Comparison of ENCODE assay signal across 13 cellular contexts in the genomic region with DNA sequence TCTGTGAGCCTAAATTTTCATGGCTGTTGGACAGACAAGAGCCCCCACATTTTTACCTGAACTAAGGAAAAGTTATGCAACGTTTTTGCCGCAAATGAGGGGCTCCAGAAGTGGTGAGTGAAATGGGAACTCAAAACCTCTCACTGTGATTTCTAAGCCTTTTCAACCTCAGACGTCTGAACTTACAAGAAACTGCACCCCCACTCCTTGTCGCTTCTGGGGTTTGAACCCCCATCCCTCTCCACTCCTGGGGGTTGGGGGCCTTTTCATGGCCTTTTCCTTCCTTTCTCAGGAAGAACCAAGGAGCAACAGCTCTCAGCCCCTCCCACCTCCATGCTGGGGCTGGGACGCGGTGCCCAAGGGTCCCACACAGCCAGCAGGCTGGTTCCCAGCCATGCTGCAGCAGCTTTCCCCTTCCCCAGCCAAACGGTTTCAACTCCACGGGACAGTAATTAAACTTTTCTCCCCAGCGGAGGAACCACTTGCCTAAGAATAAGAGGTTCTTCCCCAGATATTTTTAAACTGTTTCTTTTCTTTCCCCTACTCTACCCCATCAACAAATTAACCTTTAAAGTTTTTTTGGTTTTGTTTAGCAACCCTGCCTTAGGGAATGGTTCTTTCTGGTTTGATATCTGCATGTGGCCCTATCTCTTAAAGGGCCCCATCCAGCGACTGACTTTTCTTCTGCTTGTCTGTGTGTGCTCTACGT.
DNase-seq lines count a peak whose midpoint lies in the region; ATAC-seq and TF ChIP-seq lines count a peak whose summit lies in the region.
"Had no signal": no experiment of that assay in that cellular context is flagged by ENCODE, and none has a peak within 500 bp of the region (broad histone marks: within the 10 kb centered on the region; RNA-seq: fewer than 3 reads in every experiment).

No MANE protein-coding gene starts in this region.

- H3K9me3 ChIP-seq in neuronal stem cell (replicated peaks in 1 of 2; ENCODE audit: control insufficient read depth in 2 of 2, insufficient read depth in 1 of 2, low read depth in 1 of 2, low read length in 2 of 2): peaks cover 1% of the 10 kb centered on the region in 2 donors
- H3K9me3 ChIP-seq in CD8-positive, alpha-beta T cell (ENCODE audit: low read length): no peaks in the 10 kb centered on the region

- TF ChIP-seq CTCF in CD8-positive, alpha-beta T cell (IDR thresholded peaks at IDR 0.05): no peak

- H3K4me3 ChIP-seq in neuronal stem cell (ENCODE audit: low read length in 2 of 2): no peak overlapping the region
- no peak overlapping the region for H3K4me3 ChIP-seq in CD8-positive, alpha-beta T cell (ENCODE audit: low read depth, low read length)

- H3K9ac ChIP-seq in neuronal stem cell (ENCODE audit: low read depth, low read length, poor library complexity): no peak overlapping the region

- DNase-seq in neuronal stem cell (ENCODE audit: low spot score): no peak
- no peak for DNase-seq in NCI-H146 treated with DMSO at 0.1 percent for 48 hours (lab: John Stamatoyannopoulos, UW; ENCODE audit: unreplicated experiment)
- no peak for DNase-seq in NCI-H2227 (lab: John Stamatoyannopoulos, UW; ENCODE audit: unreplicated experiment)
- no peak for DNase-seq in CD8-positive, alpha-beta T cell
- DNase-seq: activated CD8-positive, alpha-beta memory T cell treated with anti-CD3 and anti-CD28 coated beads, Interleukin-2, amount 50 U/mL, for 4 hours; brain microvascular endothelial cell; DMS153; NCI-H526 treated with DMSO at 0.1 percent for 48 hours had no signal

- no peaks in the 10 kb centered on the region for H3K36me3 ChIP-seq in neuronal stem cell (replicated peaks in 1 of 2; ENCODE audit: control insufficient read depth in 2 of 2, insufficient read depth in 2 of 2, low read length in 2 of 2)
- no peaks in the 10 kb centered on the region for H3K36me3 ChIP-seq in CD8-positive, alpha-beta T cell (ENCODE audit: insufficient read depth, low read length)
- H3K36me3 ChIP-seq: brain microvascular endothelial cell, neutrophil had no signal

- H3K27me3 Mint-ChIP-seq in CD8-positive, alpha-beta T cell (ENCODE audit: low read depth): no peaks in the 10 kb centered on the region

- no CpG with 5 or more reads among the region's 11 CpGs for WGBS in neuronal stem cell (ENCODE audit: extremely low coverage in 2 of 2, insufficient read length in 2 of 2, insufficient replicate concordance in 1 of 2), 2 donors

- no peak overlapping the region for H2BK12ac ChIP-seq in neuronal stem cell (ENCODE audit: low read length)

- CTCF ChIA-PET in CD8-positive, alpha-beta T cell (lab: Charles Lee): no interaction called here

- no peak overlapping the region for H3K14ac ChIP-seq in neuronal stem cell (ENCODE audit: low read length)

- ATAC-seq in GM18909 (IDR thresholded peaks at IDR 0.05; ENCODE audit: poor library complexity, unreplicated experiment): peak; percentile 37
- ATAC-seq in GM21786 (IDR thresholded peaks at IDR 0.05; ENCODE audit: unreplicated experiment): peak; percentile 20
- ATAC-seq in HG03280 (IDR thresholded peaks at IDR 0.05; ENCODE audit: unreplicated experiment): peak; percentile 39
- no peak for ATAC-seq in GM18520 (IDR thresholded peaks at IDR 0.05; ENCODE audit: unreplicated experiment)
- ATAC-seq in CD8-positive, alpha-beta T cell: no peak

- H3K27ac ChIP-seq in neuronal stem cell (replicated peaks; ENCODE audit: low read length): no peak overlapping the region
- H3K27ac ChIP-seq in CD8-positive, alpha-beta T cell (ENCODE audit: low read depth, low read length): no peak overlapping the region
- H3K27ac ChIP-seq: brain microvascular endothelial cell, neutrophil had no signal

- no peak overlapping the region for H2AK5ac ChIP-seq in neuronal stem cell (ENCODE audit: low read depth, low read length)

- H2BK5ac ChIP-seq in neuronal stem cell (ENCODE audit: low read length): no peak overlapping the region

- no peak overlapping the region for H4K8ac ChIP-seq in neuronal stem cell (ENCODE audit: low read depth, low read length)

- no peaks in the 10 kb centered on the region for H3K9me3 Mint-ChIP-seq in CD8-positive, alpha-beta T cell

- no peak overlapping the region for H2BK120ac ChIP-seq in neuronal stem cell (ENCODE audit: low read depth, low read length)

- no peak overlapping the region for H3K4ac ChIP-seq in neuronal stem cell (ENCODE audit: low read length)

- H3K4me1 Mint-ChIP-seq in CD8-positive, alpha-beta T cell (ENCODE audit: low read depth): no peaks in the 10 kb centered on the region

- H3K4me2 ChIP-seq in neuronal stem cell (ENCODE audit: insufficient read depth, low read length, poor library complexity, severe bottlenecking): no peak overlapping the region

- no peaks in the 10 kb centered on the region for H3K27me3 ChIP-seq in neuronal stem cell (ENCODE audit: control insufficient read depth in 3 of 3, insufficient read depth in 3 of 3, low read depth in 1 of 3, low read length in 3 of 3)
- no peaks in the 10 kb centered on the region for H3K27me3 ChIP-seq in CD8-positive, alpha-beta T cell (ENCODE audit: insufficient read depth, low read length)
- H3K27me3 ChIP-seq: brain microvascular endothelial cell, neutrophil had no signal

- H3K4me1 ChIP-seq in neuronal stem cell (ENCODE audit: control insufficient read depth in 2 of 2, insufficient read depth in 1 of 2, low read depth in 1 of 2, low read length in 2 of 2): no peaks in the 10 kb centered on the region
- no peaks in the 10 kb centered on the region for H3K4me1 ChIP-seq in CD8-positive, alpha-beta T cell (ENCODE audit: insufficient read depth, low read length)

- no peak overlapping the region for H3K27ac Mint-ChIP-seq in CD8-positive, alpha-beta T cell

- H3K36me3 Mint-ChIP-seq in CD8-positive, alpha-beta T cell: no peaks in the 10 kb centered on the region

- peak overlapping the region; percentile 87 for H3K18ac ChIP-seq in neuronal stem cell (ENCODE audit: low read length)

- no peak overlapping the region for H4K91ac ChIP-seq in neuronal stem cell (ENCODE audit: low read depth, low read length, poor library complexity)

- H3K79me1 ChIP-seq in neuronal stem cell (ENCODE audit: low read depth, low read length): no peaks in the 10 kb centered on the region

- no peak overlapping the region for H2BK15ac ChIP-seq in neuronal stem cell (ENCODE audit: low read length)

- intact Hi-C loops in CD8-positive, alpha-beta T cell (cut with DNase I, micrococcal nuclease): no loop called here

- H3K23ac ChIP-seq in neuronal stem cell (ENCODE audit: low read depth, low read length, poor library complexity): no peak overlapping the region

- no peak overlapping the region for H3K4me3 Mint-ChIP-seq in CD8-positive, alpha-beta T cell

- POLR2A ChIA-PET in CD8-positive, alpha-beta T cell (lab: Charles Lee): interaction anchor here (0.6 to 1.4 kb wide), 2 partner anchors 13 to 888 kb away, joined by 3 to 4 read pairs; no protein-coding TSS in a partner anchor

- H2AFZ ChIP-seq in neuronal stem cell (ENCODE audit: low read length): peak overlapping the region; percentile 66

Comparison
In these comparisons a context has a peak if more than half of its experiments do, and no peak if none do; other contexts are left out.
1. ATAC-seq: peak in GM18909 (single experiment), GM21786 (single experiment) and HG03280 (single experiment); none in GM18520 (single experiment) and CD8-positive, alpha-beta T cell (single experiment).